ENCODE assay signal across 25 cellular contexts in the genomic region with DNA sequence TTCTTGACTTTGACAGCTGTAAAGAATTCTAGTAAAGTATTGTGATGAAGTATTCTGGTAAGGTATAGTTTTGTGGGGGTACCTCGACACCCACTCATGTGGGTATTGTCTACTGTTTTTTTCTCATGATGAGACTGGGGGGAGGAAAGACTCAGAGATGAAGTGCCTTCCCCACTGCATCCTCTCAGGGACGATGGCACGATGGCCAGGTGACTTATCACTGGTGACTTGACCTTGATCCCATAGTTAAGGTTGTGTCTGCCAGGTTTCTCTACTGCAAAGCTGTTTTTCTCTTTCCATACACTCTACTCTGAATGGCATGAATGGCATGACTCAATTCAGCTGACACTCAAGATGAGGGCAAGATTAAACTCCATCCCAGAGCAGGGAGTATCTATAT. TPM values are rescaled to one million over a fixed set of nuclear protein-coding genes. Genes with fewer than 3 reads are reported as not detected.
"Had no signal": no experiment of that assay in that cellular context is flagged by ENCODE, and none has a peak within 500 bp of the region (broad histone marks: within the 10 kb centered on the region; RNA-seq: fewer than 3 reads in every experiment).

No MANE protein-coding gene starts in this region.

- H3K27me3 ChIP-seq: ascending aorta, breast epithelium, colonic mucosa, uterus had no signal

- ATAC-seq: gastroesophageal sphincter, mucosa of descending colon had no signal

- H3K27ac Mint-ChIP-seq: activated naive CD8-positive, alpha-beta T cell; activated T-cell treated with anti-CD3 and anti-CD28 coated beads, Interleukin-2, amount 50 U/mL, for 24 hours; activated T-helper 2 cell treated with anti-CD3 and anti-CD28 coated beads, Interferon-gamma antibody, Interleukin-2, Interleukin-4, amounts not matched to agents 10 μg/mL and 5 μg/mL and 100 μg/mL, durations not matched to agents 14 hours and 24 hours and 36 hours; stimulated activated naive CD8-positive, alpha-beta T cell treated with anti-CD3 and anti-CD28 coated beads, Interleukin-15, Interleukin-2, amounts not matched to agents 100 ng/mL and 50 ng/mL, for 24 hours had no signal

- DNase-seq: activated CD4-positive, alpha-beta T cell treated with anti-CD3 and anti-CD28 coated beads for 1 hour; activated CD4-positive, alpha-beta T cell treated with anti-CD3 and anti-CD28 coated beads, Interleukin-2, amount 50 U/mL, for 1 hour; activated naive CD4-positive, alpha-beta T cell; activated T-cell treated with anti-CD3 and anti-CD28 coated beads, Interleukin-2, amount 50 U/mL, for 24 hours; adrenal gland; colonic mucosa; head of caudate nucleus; hypothalamus; mesendoderm; mucosa of descending colon; occipital lobe; spleen; stimulated activated CD4-positive, alpha-beta T cell treated with anti-CD3 and anti-CD28 coated beads, Interleukin-4, amount 100 ng/mL, for 4 hours; T-helper 1 cell; uterus; WERI-Rb-1 had no signal

- H3K36me3 Mint-ChIP-seq: activated naive CD8-positive, alpha-beta T cell had no signal

- H3K4me1 ChIP-seq: ascending aorta, breast epithelium, colonic mucosa, uterus had no signal

- H3K9me3 Mint-ChIP-seq: activated T-cell treated with anti-CD3 and anti-CD28 coated beads, Interleukin-2, amount 50 U/mL, for 24 hours; activated T-helper 2 cell treated with anti-CD3 and anti-CD28 coated beads, Interferon-gamma antibody, Interleukin-2, Interleukin-4, amounts not matched to agents 10 μg/mL and 5 μg/mL and 100 μg/mL, durations not matched to agents 14 hours and 24 hours and 36 hours; neural crest cell; stimulated activated naive CD8-positive, alpha-beta T cell treated with anti-CD3 and anti-CD28 coated beads, Interleukin-15, Interleukin-2, amounts not matched to agents 100 ng/mL and 50 ng/mL, for 24 hours had no signal

- H3K9me3 ChIP-seq: adrenal gland, ascending aorta, breast epithelium, colonic mucosa, gastroesophageal sphincter, mucosa of descending colon, spleen, tibial nerve, uterus had no signal

- H3K4me3 ChIP-seq: mucosa of descending colon had no signal

- H3K4me3 Mint-ChIP-seq: activated naive CD8-positive, alpha-beta T cell; activated T-cell treated with anti-CD3 and anti-CD28 coated beads, Interleukin-2, amount 50 U/mL, for 24 hours; neural crest cell; stimulated activated naive CD8-positive, alpha-beta T cell treated with anti-CD3 and anti-CD28 coated beads, Interleukin-15, Interleukin-2, amounts not matched to agents 100 ng/mL and 50 ng/mL, for 24 hours had no signal

- H3K4me1 Mint-ChIP-seq: neural crest cell had no signal

- FAIRE-seq: TTC549 had no signal

- H3K27ac ChIP-seq: ascending aorta, breast epithelium, tibial nerve, uterus, WERI-Rb-1 had no signal

- H3K36me3 ChIP-seq: adrenal gland, ascending aorta, breast epithelium, colonic mucosa, gastroesophageal sphincter, spleen, tibial nerve, uterus, WERI-Rb-1 had no signal

RNA-seq across cellular contexts. Expression of a gene that starts 0.9 kb away (rescaled TPM):
- total RNA-seq: activated T-helper 2 cell treated with anti-CD3 and anti-CD28 coated beads, Interferon-gamma antibody, Interleukin-2, Interleukin-4, amounts not matched to agents 10 μg/mL and 5 μg/mL and 100 μg/mL, durations not matched to agents 14 hours and 24 hours and 36 hours; neural crest cell had no signal
